Comparison of ENCODE assay signal across 16 cellular contexts in genomic region chr1:232292818-232293217, GRCh38.
DNase-seq lines count a peak whose midpoint lies in the region; ATAC-seq lines count a peak whose summit lies in the region.
"Had no signal": no experiment of that assay in that cellular context is flagged by ENCODE, and none has a peak within 500 bp of the region (broad histone marks: within the 10 kb centered on the region; RNA-seq: fewer than 3 reads in every experiment).

No MANE protein-coding gene starts in this region.

- DNase-seq in DMS153 treated with DMSO at 0.1 percent for 48 hours (lab: John Stamatoyannopoulos, UW; ENCODE audit: unreplicated experiment) (peak; percentile 94), DMS153 (lab: John Stamatoyannopoulos, UW) (no peak), AML-193 (lab: John Stamatoyannopoulos, UW) (peak; percentile 99 to 100), NOMO-1 treated with dmso at 0.1 percent for 144 hours (lab: John Stamatoyannopoulos, UW; ENCODE audit: unreplicated experiment) (peak; percentile 6), COLO829 (ENCODE audit: low spot score) (no peak)
- DNase-seq in stimulated activated naive CD4-positive, alpha-beta T cell (lab: John Stamatoyannopoulos, UW), result no peak
- DNase-seq: 8988T; activated CD8-positive, alpha-beta T cell treated with anti-CD3 and anti-CD28 coated beads for 36 hours; central memory CD4-positive, alpha-beta T cell; effector CD8-positive, alpha-beta T cell; foreskin melanocyte; GOT3; MG63; tibial artery had no signal

- no peaks in the 10 kb centered on the region for H3K9me3 ChIP-seq in esophagus (ENCODE audit: control insufficient read depth in 2 of 2, insufficient read depth in 1 of 2, low read depth in 1 of 2, low read length in 1 of 2)
- H3K9me3 ChIP-seq: MG63, tibial artery had no signal

- peak overlapping the region; percentile 53 to 88 for H3K27ac ChIP-seq in esophagus (ENCODE audit: low read depth in 2 of 2, low read length in 1 of 2)
- H3K27ac ChIP-seq: tibial artery had no signal

- peaks cover 4 to 10% of the 10 kb centered on the region in 2 donors for H3K4me1 ChIP-seq in esophagus (ENCODE audit: control insufficient read depth in 2 of 2, insufficient read depth in 2 of 2, low read length in 1 of 2)

- no peaks in the 10 kb centered on the region for H3K27me3 ChIP-seq in esophagus (ENCODE audit: control insufficient read depth in 1 of 2, insufficient read depth in 2 of 2, low read length in 2 of 2)
- H3K27me3 ChIP-seq: MG63, tibial artery had no signal

- H3K4me3 ChIP-seq in esophagus (ENCODE audit: low read depth in 1 of 2, low read length in 2 of 2), result peak overlapping the region in 1 of 2 donors; percentile 46
- H3K4me3 ChIP-seq: MG63, tibial artery had no signal

- no peak for ATAC-seq in HG03095 (IDR thresholded peaks at IDR 0.05; ENCODE audit: unreplicated experiment)
- ATAC-seq: activated CD8-positive, alpha-beta T cell treated with anti-CD3 and anti-CD28 coated beads for 36 hours had no signal

- WGBS in esophagus, 2 donors, result 54 to 65% methylated on average over 7 of the region's 7 CpGs

- H3K36me3 ChIP-seq in esophagus (ENCODE audit: control insufficient read depth in 2 of 2, insufficient read depth in 2 of 2, low read length in 1 of 2), result no peaks in the 10 kb centered on the region
- H3K36me3 ChIP-seq: MG63, tibial artery had no signal

Comparison
In these comparisons a context has a peak if more than half of its experiments do, and no peak if none do; other contexts are left out.
1. DNase-seq: peak in DMS153 treated with DMSO at 0.1 percent for 48 hours (single experiment), AML-193 (2 of 2) and NOMO-1 treated with dmso at 0.1 percent for 144 hours (single experiment); none in DMS153 (single experiment), stimulated activated naive CD4-positive, alpha-beta T cell (0 of 6) and COLO829 (single experiment).